Comparison of ENCODE assay signal across 16 cellular contexts in the genomic region with DNA sequence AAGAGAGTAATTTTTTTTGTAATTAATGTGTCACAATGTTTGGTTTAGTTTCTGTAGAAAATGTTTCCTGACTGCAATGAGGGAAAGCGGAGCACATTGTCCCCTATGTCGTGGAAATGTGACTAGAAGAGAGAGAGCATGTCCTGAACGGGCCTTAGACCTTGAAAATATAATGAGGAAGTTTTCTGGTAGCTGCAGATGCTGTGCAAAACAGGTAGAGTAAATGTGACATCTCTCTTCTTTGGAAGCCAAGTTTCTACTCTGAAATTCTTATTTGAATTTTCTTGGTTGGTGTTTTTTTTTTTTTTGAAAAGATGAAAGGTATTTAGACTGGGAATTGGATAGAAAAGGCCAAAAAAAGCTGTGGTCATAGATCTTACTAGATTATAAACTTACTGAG.
"Had no signal": no experiment of that assay in that cellular context is flagged by ENCODE, and none has a peak within 500 bp of the region (broad histone marks: within the 10 kb centered on the region; RNA-seq: fewer than 3 reads in every experiment).

No MANE protein-coding gene starts in this region.

- H3K27me3 Mint-ChIP-seq: central memory CD8-positive, alpha-beta T cell; natural killer cell treated with Interleukin-12 subunit alpha and Interleukin-12 subunit beta and Interleukin-15 and Interleukin-18, amount 100 ng/mL, for 72 hours had no signal

- H3K4me3 ChIP-seq: coronary artery, lower lobe of right lung, tibial nerve had no signal

- H3K27ac ChIP-seq: brain microvascular endothelial cell, coronary artery, lower lobe of right lung, tibial nerve had no signal

- H3K4me1 ChIP-seq: lower lobe of right lung had no signal

- H3K9me3 ChIP-seq: lower lobe of right lung, tibial nerve had no signal

- DNase-seq: activated CD4-positive, alpha-beta T cell treated with anti-CD3 and anti-CD28 coated beads for 4 hours; activated effector memory CD4-positive, alpha-beta T cell treated with anti-CD3 and anti-CD28 coated beads, Interleukin-2, amount 50 U/mL, for 16 hours; brain microvascular endothelial cell; erythroblast; foreskin melanocyte; glutamatergic neuron; hippocampal formation; islet precursor cell; lower lobe of right lung; nucleus accumbens; stimulated activated naive CD4-positive, alpha-beta T cell treated with Interleukin-2 at 50 U/mL for 16 hours had no signal

- H3K27ac Mint-ChIP-seq: natural killer cell treated with Interleukin-12 subunit alpha and Interleukin-12 subunit beta and Interleukin-15 and Interleukin-18, amount 100 ng/mL, for 72 hours; WTC11 had no signal

- H3K4me1 Mint-ChIP-seq: WTC11 had no signal

- ATAC-seq: lower lobe of right lung; natural killer cell treated with Interleukin-12 subunit alpha and Interleukin-12 subunit beta and Interleukin-15 and Interleukin-18, amount 100 ng/mL, for 72 hours; WTC11 had no signal

- H3K36me3 ChIP-seq: brain microvascular endothelial cell had no signal

- H3K27me3 ChIP-seq: brain microvascular endothelial cell, tibial nerve had no signal

- H3K9me3 Mint-ChIP-seq: central memory CD8-positive, alpha-beta T cell; natural killer cell treated with Interleukin-12 subunit alpha and Interleukin-12 subunit beta and Interleukin-15 and Interleukin-18, amount 100 ng/mL, for 72 hours; WTC11 had no signal

- H3K4me3 Mint-ChIP-seq: central memory CD8-positive, alpha-beta T cell; natural killer cell treated with Interleukin-12 subunit alpha and Interleukin-12 subunit beta and Interleukin-15 and Interleukin-18, amount 100 ng/mL, for 72 hours; WTC11 had no signal
